In genomic region chr21:28714795-28715464, GRCh38 we compare ENCODE assay signal across 19 cellular contexts.
DNase-seq lines count a peak whose midpoint lies in the region; TF ChIP-seq lines count a peak whose summit lies in the region.
"Had no signal": no experiment of that assay in that cellular context is flagged by ENCODE, and none has a peak within 500 bp of the region (broad histone marks: within the 10 kb centered on the region; RNA-seq: fewer than 3 reads in every experiment).

No MANE protein-coding gene starts in this region.

- H3K27me3 ChIP-seq in mammary epithelial cell (ENCODE audit: insufficient read depth, low read length) (no peaks in the 10 kb centered on the region), breast epithelium (no peaks in the 10 kb centered on the region), prostate gland (replicated peaks; ENCODE audit: insufficient read depth) (no peaks in the 10 kb centered on the region)
- H3K27me3 ChIP-seq: ascending aorta, esophagus squamous epithelium, transverse colon had no signal

- H2AFZ ChIP-seq in mammary epithelial cell (ENCODE audit: low read depth, low read length): no peak overlapping the region

- no peaks in the 10 kb centered on the region for H4K20me1 ChIP-seq in mammary epithelial cell (ENCODE audit: insufficient read depth, low read length)

- H3K27ac ChIP-seq in mammary epithelial cell (ENCODE audit: insufficient read depth, low read depth, low read length) (no peak overlapping the region), breast epithelium (no peak overlapping the region), prostate gland (no peak overlapping the region)
- H3K27ac ChIP-seq: ascending aorta, esophagus squamous epithelium, transverse colon had no signal

- BruUV-seq in mammary epithelial cell (replicated peaks; lab: Mats Ljungman, UMichigan): no TSS peak

- CTCF ChIA-PET in mammary epithelial cell (lab: Charles Lee; ENCODE audit: low non-redundant PET): no interaction called here

- dilution Hi-C loops in mammary epithelial cell (cut with HindIII; ENCODE audit: low sequenced_read_pairs): no loop called here

- H3K36me3 ChIP-seq in mammary epithelial cell (ENCODE audit: insufficient read depth, low read length): no peaks in the 10 kb centered on the region
- no peaks in the 10 kb centered on the region for H3K36me3 ChIP-seq in breast epithelium
- H3K36me3 ChIP-seq in prostate gland: no peaks in the 10 kb centered on the region
- H3K36me3 ChIP-seq: ascending aorta, esophagus squamous epithelium, transverse colon had no signal

- 23% methylated on average over 1 of the region's 1 CpG for WGBS in mammary epithelial cell (ENCODE audit: low coverage, missing lambda C conversion rate)
- WGBS in prostate gland: 61% methylated on average over 1 of the region's 1 CpG

- H3K9me3 ChIP-seq in mammary epithelial cell (replicated peaks; ENCODE audit: insufficient read depth, low read length) (no peaks in the 10 kb centered on the region), breast epithelium (no peaks in the 10 kb centered on the region), prostate gland (no peaks in the 10 kb centered on the region)
- H3K9me3 ChIP-seq: ascending aorta, esophagus squamous epithelium, transverse colon had no signal

- in situ Hi-C loops in mammary epithelial cell (cut with MboI; ENCODE audit: low sequenced_read_pairs in 2 of 2): no loop called here
- in situ Hi-C loops in G401 (cut with HindIII; ENCODE audit: low sequenced_read_pairs): no loop called here

- H3K4me2 ChIP-seq in mammary epithelial cell (ENCODE audit: insufficient read depth, low read depth, low read length): no peak overlapping the region

- DNase-seq in mammary epithelial cell (peak; percentile 57), breast epithelium (ENCODE audit: low spot score in 2 of 2) (no peak), amniotic epithelial cell (ENCODE audit: low read depth) (peak; percentile 76), foreskin melanocyte (peak; percentile 27), prostate gland (ENCODE audit: low spot score) (no peak), G401 (ENCODE audit: low spot score) (no peak), RPMI8226 (no peak)
- no peak for DNase-seq in effector CD8-positive, alpha-beta T cell (lab: John Stamatoyannopoulos, UW)
- DNase-seq: 8988T, esophagus squamous epithelium, GF-D8, H9, left ventricle myocardium superior, naive B cell, NCI-H2029, NCI-H510A treated with DMSO at 0.1 percent for 48 hours, SIG-M5, transverse colon had no signal

- no peak overlapping the region for H3K9ac ChIP-seq in mammary epithelial cell (ENCODE audit: insufficient read depth, low read length)

- H3K4me1 ChIP-seq in mammary epithelial cell (ENCODE audit: insufficient read depth, low read length): no peaks in the 10 kb centered on the region
- H3K4me1 ChIP-seq in breast epithelium: no peaks in the 10 kb centered on the region
- no peaks in the 10 kb centered on the region for H3K4me1 ChIP-seq in prostate gland (replicated peaks)
- H3K4me1 ChIP-seq: ascending aorta, esophagus squamous epithelium, transverse colon had no signal

- TF ChIP-seq CTCF in mammary epithelial cell (conservative IDR thresholded peaks at IDR 0.05 in 1 of 2, IDR thresholded peaks at IDR 0.05 in 1 of 2; ENCODE audit: extremely low read depth in 1 of 2, insufficient read depth in 1 of 2, low read depth in 1 of 2, low read length in 2 of 2) (no peak), breast epithelium (IDR thresholded peaks at IDR 0.05) (no peak), prostate gland (IDR thresholded peaks at IDR 0.05) (no peak)

- TF ChIP-seq POLR2A in breast epithelium (IDR thresholded peaks at IDR 0.05) (no peak), prostate gland (IDR thresholded peaks at IDR 0.05) (no peak)

- H3K4me3 ChIP-seq in mammary epithelial cell (replicated peaks in 1 of 3; ENCODE audit: insufficient read depth in 1 of 3, low read depth in 2 of 3, low read length in 3 of 3): no peak overlapping the region
- H3K4me3 ChIP-seq in breast epithelium: no peak overlapping the region
- no peak overlapping the region for H3K4me3 ChIP-seq in prostate gland
- H3K4me3 ChIP-seq: ascending aorta, esophagus squamous epithelium, transverse colon had no signal

- no peaks in the 10 kb centered on the region for H3K79me2 ChIP-seq in mammary epithelial cell (ENCODE audit: insufficient read depth, low read length)

- intact Hi-C loops in mammary epithelial cell (cut with micrococcal nuclease) (no loop called here), breast epithelium (cut with DNase I; ENCODE audit: low total_unique reads) (loop anchor here (10.0 kb wide), 1 partner anchor 170 kb away; no protein-coding TSS in a partner anchor), prostate gland (cut with DNase I) (no loop called here)

Comparison
In these comparisons a context has a peak if more than half of its experiments do, and no peak if none do; other contexts are left out.
1. DNase-seq: peak in mammary epithelial cell (single experiment), amniotic epithelial cell (single experiment) and foreskin melanocyte (single experiment); none in breast epithelium (0 of 2), prostate gland (single experiment), effector CD8-positive, alpha-beta T cell (single experiment), G401 (single experiment) and RPMI8226 (single experiment).